Comparison of ENCODE assay signal across 16 cellular contexts in genomic region chr2:182066439-182067061, GRCh38.
DNase-seq lines count a peak whose midpoint lies in the region; ATAC-seq and TF ChIP-seq lines count a peak whose summit lies in the region.
"Had no signal": no experiment of that assay in that cellular context is flagged by ENCODE, and none has a peak within 500 bp of the region (broad histone marks: within the 10 kb centered on the region; RNA-seq: fewer than 3 reads in every experiment).

No MANE protein-coding gene starts in this region.

- H3K27ac ChIP-seq in right cardiac atrium (ENCODE audit: low read length): no peak overlapping the region
- no peak overlapping the region for H3K27ac ChIP-seq in endodermal cell (ENCODE audit: low read depth, low read length)
- H3K27ac ChIP-seq: BLaER1 had no signal

- intact Hi-C loops in right cardiac atrium (cut with DNase I): no loop called here
- intact Hi-C loops in Right ventricle myocardium superior (cut with DNase I): no loop called here

- H3K4me1 ChIP-seq in right cardiac atrium (ENCODE audit: control insufficient read depth, insufficient read depth, low read length): peaks cover 2% of the 10 kb centered on the region
- no peaks in the 10 kb centered on the region for H3K4me1 ChIP-seq in endodermal cell (ENCODE audit: control insufficient read depth, insufficient read depth, low read length)
- H3K4me1 ChIP-seq: BLaER1, HAP-1 had no signal

- H3K9me3 ChIP-seq in right cardiac atrium (ENCODE audit: control insufficient read depth, low read length) (no peaks in the 10 kb centered on the region), endodermal cell (ENCODE audit: control insufficient read depth, low read length) (no peaks in the 10 kb centered on the region)
- H3K9me3 ChIP-seq: BLaER1, HAP-1 had no signal

- ATAC-seq in right cardiac atrium: peak; percentile 32 to 36
- no peak for ATAC-seq in Right ventricle myocardium superior (ENCODE audit: poor library complexity)
- ATAC-seq: stimulated activated effector memory CD8-positive, alpha-beta T cell treated with anti-CD3 and anti-CD28 coated beads, Interleukin-12 subunit alpha, Interleukin-12 subunit beta, amount 100 ng/mL, for 72 hours had no signal

- no peaks in the 10 kb centered on the region for H3K9me3 Mint-ChIP-seq in endodermal cell
- H3K9me3 Mint-ChIP-seq: activated naive CD4-positive, alpha-beta T cell treated with anti-CD3 and anti-CD28 coated beads, Interleukin-2, amount 50 U/mL, for 24 hours; immature natural killer cell; stimulated activated effector memory CD8-positive, alpha-beta T cell treated with anti-CD3 and anti-CD28 coated beads, Interleukin-12 subunit alpha, Interleukin-12 subunit beta, amount 100 ng/mL, for 72 hours had no signal

- DNase-seq in right cardiac atrium (no peak), Right ventricle myocardium superior (no peak), amniotic epithelial cell (ENCODE audit: low read depth) (peak; percentile 94), foreskin melanocyte (peak; percentile 86), endodermal cell (no peak), SK-N-DZ (ENCODE audit: low spot score) (no peak), activated gamma-delta T cell treated with Interleukin-2 at 50 U/mL for 16 hours (no peak)
- no peak for DNase-seq in activated CD8-positive, alpha-beta memory T cell treated with anti-CD3 and anti-CD28 coated beads, Interleukin-2, amount 50 U/mL, for 4 hours
- DNase-seq: activated CD4-positive, alpha-beta T cell treated with anti-CD3 and anti-CD28 coated beads, Interleukin-2, amount 50 U/mL, for 4 hours; immature natural killer cell; MV-4-11; NCI-H510A treated with DMSO at 0.1 percent for 48 hours had no signal

- TF ChIP-seq CTCF in endodermal cell (conservative IDR thresholded peaks at IDR 0.05): no peak

- H3K4me3 Mint-ChIP-seq in endodermal cell: no peak overlapping the region
- H3K4me3 Mint-ChIP-seq: activated naive CD4-positive, alpha-beta T cell treated with anti-CD3 and anti-CD28 coated beads, Interleukin-2, amount 50 U/mL, for 24 hours; immature natural killer cell; stimulated activated effector memory CD8-positive, alpha-beta T cell treated with anti-CD3 and anti-CD28 coated beads, Interleukin-12 subunit alpha, Interleukin-12 subunit beta, amount 100 ng/mL, for 72 hours had no signal

- H3K9ac ChIP-seq in endodermal cell (ENCODE audit: extremely low read depth, low read length, poor library complexity, severe bottlenecking): no peak overlapping the region
- H3K9ac ChIP-seq: BLaER1 had no signal

- no peaks in the 10 kb centered on the region for H3K36me3 Mint-ChIP-seq in endodermal cell (ENCODE audit: low read depth)
- H3K36me3 Mint-ChIP-seq: activated naive CD4-positive, alpha-beta T cell treated with anti-CD3 and anti-CD28 coated beads, Interleukin-2, amount 50 U/mL, for 24 hours; immature natural killer cell had no signal

- H3K36me3 ChIP-seq in endodermal cell (ENCODE audit: control insufficient read depth, insufficient read depth, low read length): no peaks in the 10 kb centered on the region
- H3K36me3 ChIP-seq: BLaER1, HAP-1 had no signal

- H3K27me3 Mint-ChIP-seq in endodermal cell (ENCODE audit: insufficient read depth): no peaks in the 10 kb centered on the region

- peaks cover 16% of the 10 kb centered on the region for H3K4me1 Mint-ChIP-seq in endodermal cell
- H3K4me1 Mint-ChIP-seq: activated naive CD4-positive, alpha-beta T cell treated with anti-CD3 and anti-CD28 coated beads, Interleukin-2, amount 50 U/mL, for 24 hours; immature natural killer cell; stimulated activated effector memory CD8-positive, alpha-beta T cell treated with anti-CD3 and anti-CD28 coated beads, Interleukin-12 subunit alpha, Interleukin-12 subunit beta, amount 100 ng/mL, for 72 hours had no signal

- H3K27me3 ChIP-seq in right cardiac atrium (ENCODE audit: control insufficient read depth, insufficient read depth) (no peaks in the 10 kb centered on the region), endodermal cell (ENCODE audit: control insufficient read depth, insufficient read depth, low read length, poor library complexity, severe bottlenecking) (no peaks in the 10 kb centered on the region)
- H3K27me3 ChIP-seq: BLaER1 had no signal

- H3K27ac Mint-ChIP-seq in endodermal cell: no peak overlapping the region
- H3K27ac Mint-ChIP-seq: activated naive CD4-positive, alpha-beta T cell treated with anti-CD3 and anti-CD28 coated beads, Interleukin-2, amount 50 U/mL, for 24 hours; immature natural killer cell; stimulated activated effector memory CD8-positive, alpha-beta T cell treated with anti-CD3 and anti-CD28 coated beads, Interleukin-12 subunit alpha, Interleukin-12 subunit beta, amount 100 ng/mL, for 72 hours had no signal

- 44% methylated on average over 2 of the region's 2 CpGs for WGBS in right cardiac atrium
- 83 to 87% methylated on average over 2 of the region's 2 CpGs for WGBS in endodermal cell (ENCODE audit: insufficient coverage in 1 of 2, insufficient read length in 1 of 2), 2 experiments

- no peak overlapping the region for H3K4me3 ChIP-seq in right cardiac atrium (ENCODE audit: low read length)
- H3K4me3 ChIP-seq in endodermal cell (ENCODE audit: low read length): no peak overlapping the region
- H3K4me3 ChIP-seq: BLaER1, HAP-1 had no signal

Comparison
In these comparisons a context has a peak if more than half of its experiments do, and no peak if none do; other contexts are left out.
1. DNase-seq: peak in amniotic epithelial cell (single experiment) and foreskin melanocyte (single experiment); none in right cardiac atrium (0 of 3), Right ventricle myocardium superior (single experiment), endodermal cell (single experiment), SK-N-DZ (single experiment), activated gamma-delta T cell treated with Interleukin-2 at 50 U/mL for 16 hours (single experiment) and activated CD8-positive, alpha-beta memory T cell treated with anti-CD3 and anti-CD28 coated beads, Interleukin-2, amount 50 U/mL, for 4 hours (single experiment).